Comparison of ENCODE assay signal across 9 cellular contexts in genomic region chr1:156083800-156084790, GRCh38. TPM values are rescaled to one million over a fixed set of nuclear protein-coding genes. Genes with fewer than 3 reads are reported as not detected.
DNase-seq lines count a peak whose midpoint lies in the region; ATAC-seq and TF ChIP-seq lines count a peak whose summit lies in the region.
"Had no signal": no experiment of that assay in that cellular context is flagged by ENCODE, and none has a peak within 500 bp of the region (broad histone marks: within the 10 kb centered on the region; RNA-seq: fewer than 3 reads in every experiment).

No MANE protein-coding gene starts in this region.

- no peak overlapping the region for H2AFZ ChIP-seq in SK-N-SH (ENCODE audit: low read depth)

- POLR2A ChIA-PET in MCF 10A (lab: Yijun Ruan, JAX): interaction anchor here (0.6 to 28.2 kb wide), 6 partner anchors 11 to 145 kb away, joined by 3 to 960 read pairs (median 4); partner anchors contain the start of genes LAMTOR2, LMNA, PMF1 and SLC25A44
- POLR2A ChIA-PET in SK-N-SH (lab: Yijun Ruan, JAX): interaction anchor here (1.4 kb wide), 1 partner anchor 30 kb away, joined by 4 read pairs; the partner anchor contains the start of gene LAMTOR2

- no peaks in the 10 kb centered on the region for H3K27me3 Mint-ChIP-seq in MCF 10A (ENCODE audit: insufficient read depth, unreplicated experiment)

- peaks cover 10% of the 10 kb centered on the region for H4K20me1 ChIP-seq in SK-N-SH (ENCODE audit: insufficient read depth)

- CTCF ChIA-PET in MCF 10A (lab: Yijun Ruan, JAX): interaction anchor here (0.6 to 26.9 kb wide), 6 partner anchors 18 to 807 kb away, joined by 3 to 1892 read pairs (median 122); partner anchors contain the start of genes LMNA and SEMA4A
- CTCF ChIA-PET in SK-N-SH (lab: Yijun Ruan, JAX): interaction anchor here (1.1 to 29.6 kb wide), 6 partner anchors 8 to 142 kb away, joined by 3 to 1559 read pairs (median 6); partner anchors contain the start of gene LMNA

- H3K36me3 ChIP-seq in breast epithelium (no peaks in the 10 kb centered on the region), SK-N-SH (replicated peaks in 1 of 2; ENCODE audit: control insufficient read depth in 1 of 2, insufficient read depth in 2 of 2, low read length in 1 of 2) (no peaks in the 10 kb centered on the region), iPS DF 6.9 (ENCODE audit: control insufficient read depth, insufficient read depth, low read length) (no peaks in the 10 kb centered on the region), thoracic aorta (no peaks in the 10 kb centered on the region), ascending aorta (no peaks in the 10 kb centered on the region)

- H3K4me1 Mint-ChIP-seq in MCF 10A (ENCODE audit: insufficient read depth, unreplicated experiment): peaks cover 5% of the 10 kb centered on the region

- peaks cover 68% of the 10 kb centered on the region for H3K79me2 ChIP-seq in SK-N-SH (ENCODE audit: insufficient read depth)

- H3K27ac ChIP-seq in breast epithelium: no peak overlapping the region
- H3K27ac ChIP-seq in SK-N-SH (ENCODE audit: low read depth in 2 of 2, low read length in 1 of 2): peak overlapping the region in 1 of 2 experiments; percentile 83; a peak in 2 of 4 replicates
- H3K27ac ChIP-seq in iPS DF 6.9 (ENCODE audit: low read length): no peak overlapping the region
- H3K27ac ChIP-seq in thoracic aorta: no peak overlapping the region
- H3K27ac ChIP-seq in ascending aorta: no peak overlapping the region

- no peaks in the 10 kb centered on the region for H3K9me3 Mint-ChIP-seq in MCF 10A (ENCODE audit: unreplicated experiment)

- intact Hi-C loops in breast epithelium (cut with DNase I; ENCODE audit: low total_unique reads) (loop anchor here (2.0 to 10.0 kb wide), 2 partner anchors 141 to 209 kb away; no protein-coding TSS in a partner anchor), MCF 10A (cut with micrococcal nuclease) (no loop called here), ascending aorta (cut with DNase I) (loop anchor here (2.0 to 5.0 kb wide), 2 partner anchors 29 to 128 kb away; partner anchors contain the start of genes LAMTOR2 and PMF1)

- no peak for TF ChIP-seq CTCF in breast epithelium (IDR thresholded peaks at IDR 0.05)
- TF ChIP-seq CTCF in MCF 10A (IDR thresholded peaks at IDR 0.05; ENCODE audit: unreplicated experiment): no peak
- no peak for TF ChIP-seq CTCF in SK-N-SH (IDR thresholded peaks at IDR 0.05)
- TF ChIP-seq CTCF in thoracic aorta (IDR thresholded peaks at IDR 0.05): no peak
- TF ChIP-seq CTCF in ascending aorta (IDR thresholded peaks at IDR 0.05): no peak

- peak overlapping the region; percentile 90; the same call in 1 of the 2 replicates for H3K9ac ChIP-seq in SK-N-SH

- H3K27ac Mint-ChIP-seq in MCF 10A (ENCODE audit: low read depth, unreplicated experiment): no peak overlapping the region

- H3K27me3 ChIP-seq in breast epithelium: no peaks in the 10 kb centered on the region
- H3K27me3 ChIP-seq in SK-N-SH (ENCODE audit: insufficient read depth): no peaks in the 10 kb centered on the region
- H3K27me3 ChIP-seq in iPS DF 6.9 (ENCODE audit: control insufficient read depth, insufficient read depth, low read length): no peaks in the 10 kb centered on the region
- no peaks in the 10 kb centered on the region for H3K27me3 ChIP-seq in thoracic aorta (replicated peaks; ENCODE audit: insufficient read depth)
- no peaks in the 10 kb centered on the region for H3K27me3 ChIP-seq in ascending aorta

- TF ChIP-seq RAD21 in SK-N-SH (IDR thresholded peaks at IDR 0.05; ENCODE audit: low read length): no peak

- no peak for ATAC-seq in thoracic aorta (ENCODE audit: insufficient number of reproducible peaks, low FRiP score, low read depth)

- no TSS peak for BruUV-seq in MCF 10A (replicated peaks; lab: Mats Ljungman, UMichigan)

- no peak overlapping the region for H3K4me3 Mint-ChIP-seq in MCF 10A (ENCODE audit: unreplicated experiment)

- peaks cover 0 to 5% of the 10 kb centered on the region in 2 donors for H3K4me1 ChIP-seq in breast epithelium
- H3K4me1 ChIP-seq in SK-N-SH (ENCODE audit: control insufficient read depth in 1 of 2, insufficient read depth in 2 of 2, low read depth in 1 of 2, low read length in 1 of 2): peaks cover 14 to 25% of the 10 kb centered on the region in 2 experiments; a peak in 3 of 4 replicates
- 0 out of 2 replicates have a peak, but pooled peaks cover 4% of the 10 kb centered on the region for H3K4me1 ChIP-seq in iPS DF 6.9 (ENCODE audit: control insufficient read depth, insufficient read depth, low read length)
- peaks cover 4 to 22% of the 10 kb centered on the region in 2 donors for H3K4me1 ChIP-seq in thoracic aorta (ENCODE audit: control insufficient read depth in 1 of 2, low read depth in 2 of 2)
- peaks cover 4 to 14% of the 10 kb centered on the region in 2 donors for H3K4me1 ChIP-seq in ascending aorta

- H3K36me3 Mint-ChIP-seq in MCF 10A (ENCODE audit: insufficient read depth, unreplicated experiment): no peaks in the 10 kb centered on the region

- H3F3A ChIP-seq in SK-N-SH (replicated peaks; ENCODE audit: insufficient read depth): peaks cover 3% of the 10 kb centered on the region

- no peaks in the 10 kb centered on the region for H3K9me2 ChIP-seq in SK-N-SH

- TF ChIP-seq EP300 in SK-N-SH (IDR thresholded peaks at IDR 0.05; ENCODE audit: borderline replicate concordance in 1 of 2, low read depth in 1 of 2, low read length in 1 of 2): no peak

- 72% methylated on average over 7 of the region's 7 CpGs for WGBS in SK-N-SH (ENCODE audit: low lambda C conversion rate)
- no CpG with 5 or more reads among the region's 7 CpGs for WGBS in iPS DF 6.9 (ENCODE audit: insufficient coverage, insufficient read length)

- TF ChIP-seq POLR2A in breast epithelium (IDR thresholded peaks at IDR 0.05): no peak

- H3K9me3 ChIP-seq in breast epithelium (no peaks in the 10 kb centered on the region), SK-N-SH (no peaks in the 10 kb centered on the region), iPS DF 6.9 (ENCODE audit: control insufficient read depth, insufficient read depth, low read length) (no peaks in the 10 kb centered on the region), thoracic aorta (no peaks in the 10 kb centered on the region), ascending aorta (no peaks in the 10 kb centered on the region)

- peak overlapping the region in 2 of 3 donors; percentile 89 to 95 for H3K4me3 ChIP-seq in breast epithelium
- H3K4me3 ChIP-seq in SK-N-SH (ENCODE audit: low read depth in 2 of 2, low read length in 1 of 2): peak overlapping the region; percentile 79 to 88
- H3K4me3 ChIP-seq in iPS DF 6.9 (ENCODE audit: low read length): peak overlapping the region; percentile 3; the same call in 1 of the 2 replicates
- H3K4me3 ChIP-seq in thoracic aorta: peak overlapping the region; percentile 89
- H3K4me3 ChIP-seq in ascending aorta: peak overlapping the region in 1 of 2 donors; percentile 93

- H3K4me2 ChIP-seq in SK-N-SH: peak overlapping the region; percentile 86

- no peak for DNase-seq in breast epithelium (ENCODE audit: low spot score in 2 of 2)
- DNase-seq in MCF 10A (ENCODE audit: unreplicated experiment): no peak
- DNase-seq in SK-N-SH: no peak
- DNase-seq in iPS DF 6.9 (ENCODE audit: low read depth, low spot score): no peak
- no peak for DNase-seq in thoracic aorta (ENCODE audit: low spot score)
- DNase-seq in ascending aorta (ENCODE audit: low spot score in 2 of 2): no peak
- no peak for DNase-seq in D341Med (ENCODE audit: low spot score)
- DNase-seq in dermis blood vessel endothelial cell: no peak

TF ChIP-seq in SK-N-SH, 30 proteins besides CTCF, POLR2A, EP300 and RAD21 (continues in another document):
- TF ChIP-seq TCF12 (IDR thresholded peaks at IDR 0.05) (no peak), NFIC (IDR thresholded peaks at IDR 0.05; ENCODE audit: borderline replicate concordance) (no peak), RCOR1 (IDR thresholded peaks at IDR 0.05; ENCODE audit: low read length) (0 out of 2 replicates have a peak, but pooled peaks have one; percentile 21), YY1 (IDR thresholded peaks at IDR 0.05; ENCODE audit: low read depth) (no peak)
- TF ChIP-seq, protein P1, sequence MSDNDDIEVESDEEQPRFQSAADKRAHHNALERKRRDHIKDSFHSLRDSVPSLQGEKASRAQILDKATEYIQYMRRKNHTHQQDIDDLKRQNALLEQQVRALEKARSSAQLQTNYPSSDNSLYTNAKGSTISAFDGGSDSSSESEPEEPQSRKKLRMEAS (IDR thresholded peaks at IDR 0.05; ENCODE audit: low read depth): no peak

RNA-seq across cellular contexts. Expression of gene MEX3A, which starts 1.8 kb away (rescaled TPM):
- total RNA-seq in breast epithelium: 1 to 10 TPM in 2 of 3 donors, under 1 TPM in 1; 0.32 to 1.3 (median 1.3) TPM
- 0.88 and 0.91 TPM in 2 replicates for total RNA-seq in MCF 10A (2022)
- polyA plus RNA-seq in SK-N-SH (2012; rRNA removed): 15.1 and 16.2 TPM in 2 replicates
- polyA plus RNA-seq in SK-N-SH (2012; cell fraction: cytosol; rRNA removed): 8.7 and 14.2 TPM in 2 replicates
- polyA plus RNA-seq in SK-N-SH (2012; cell fraction: nucleus; rRNA removed): 23.2 and 26.8 TPM in 2 replicates
- total RNA-seq in thoracic aorta: under 1 TPM in 1 of 2 donors, not detected in 1; 0.42 TPM
- 1.3 TPM for total RNA-seq in ascending aorta
- total RNA-seq in dermis blood vessel endothelial cell: 4.8 and 8.8 TPM in 2 replicates

RNA-seq across cellular contexts. Expression of gene RAB25, which starts 23.1 kb away (rescaled TPM):
- 10 to 100 TPM in 2 of 3 donors, not detected in 1; 40.3 to 68.6 TPM for total RNA-seq in breast epithelium
- total RNA-seq in MCF 10A (2022): 1.6 and 5.5 TPM in 2 replicates
- polyA plus RNA-seq in SK-N-SH (2012; rRNA removed): not detected in 2 replicates
- 0.17 TPM in 1 of 2 replicates, not detected in the other for polyA plus RNA-seq in SK-N-SH (2012; cell fraction: cytosol; rRNA removed)
- 0.17 and 0.33 TPM in 2 replicates for polyA plus RNA-seq in SK-N-SH (2012; cell fraction: nucleus; rRNA removed)
- total RNA-seq in thoracic aorta: not detected
- not detected for total RNA-seq in ascending aorta
- not detected in 2 replicates for total RNA-seq in dermis blood vessel endothelial cell
- total RNA-seq: cerebellum had no signal

RNA-seq across cellular contexts. Expression of gene LAMTOR2, which starts 29.5 kb away (rescaled TPM):
- 10 to 100 TPM; 60.7 to 75.5 (median 69.8) TPM for total RNA-seq in breast epithelium
- 88.1 and 104 TPM in 2 replicates for total RNA-seq in MCF 10A (2022)
- 184 and 230 TPM in 2 replicates for polyA plus RNA-seq in SK-N-SH (2012; rRNA removed)
- polyA plus RNA-seq in SK-N-SH (2012; cell fraction: cytosol; rRNA removed): 164 and 185 TPM in 2 replicates
- 55.1 and 103 TPM in 2 replicates for polyA plus RNA-seq in SK-N-SH (2012; cell fraction: nucleus; rRNA removed)
- 10 to 100 TPM; 26.4 to 37.0 TPM for total RNA-seq in thoracic aorta
- 43.9 TPM for total RNA-seq in ascending aorta
- 69.3 and 103 TPM in 2 replicates for total RNA-seq in dermis blood vessel endothelial cell

RNA-seq across cellular contexts. Expression of gene LMNA, which starts 30.4 kb away (rescaled TPM):
- total RNA-seq in breast epithelium (100 to 1,000 TPM; 292 to 367 (median 319) TPM), MCF 10A (2022) (620 and 716 TPM in 2 replicates), thoracic aorta (100 to 1,000 TPM; 740 to 804 TPM), ascending aorta (783 TPM), dermis blood vessel endothelial cell (502 and 945 TPM in 2 replicates)
- polyA plus RNA-seq in SK-N-SH (2012; rRNA removed): 726 and 983 TPM in 2 replicates
- polyA plus RNA-seq in SK-N-SH (2012; cell fraction: cytosol; rRNA removed): 396 and 512 TPM in 2 replicates
- polyA plus RNA-seq in SK-N-SH (2012; cell fraction: nucleus; rRNA removed): 1,848 and 2,172 TPM in 2 replicates

RNA-seq across cellular contexts. Expression of gene UBQLN4, which starts 30.5 kb away (rescaled TPM):
- 10 to 100 TPM; 22.1 to 27.1 (median 23.3) TPM for total RNA-seq in breast epithelium
- total RNA-seq in MCF 10A (2022): 49.0 and 51.4 TPM in 2 replicates
- 37.0 and 45.6 TPM in 2 replicates for polyA plus RNA-seq in SK-N-SH (2012; rRNA removed)
- 24.8 and 32.5 TPM in 2 replicates for polyA plus RNA-seq in SK-N-SH (2012; cell fraction: cytosol; rRNA removed)
- polyA plus RNA-seq in SK-N-SH (2012; cell fraction: nucleus; rRNA removed): 62.8 and 69.2 TPM in 2 replicates
- 10 to 100 TPM; 21.7 to 36.7 TPM for total RNA-seq in thoracic aorta
- 28.7 TPM for total RNA-seq in ascending aorta
- 16.3 and 23.4 TPM in 2 replicates for total RNA-seq in dermis blood vessel endothelial cell
